In genomic region chr1:180932373-180932772, GRCh38 we compare ENCODE assay signal across 25 cellular contexts.
"Had no signal": no experiment of that assay in that cellular context is flagged by ENCODE, and none has a peak within 500 bp of the region (broad histone marks: within the 10 kb centered on the region; RNA-seq: fewer than 3 reads in every experiment).

No MANE protein-coding gene starts in this region.

- DNase-seq: activated B cell treated with CpG ODN at 0.5 μM for 24 hours; activated CD4-positive, alpha-beta T cell treated with anti-CD3 and anti-CD28 coated beads for 48 hours; activated CD4-positive, alpha-beta T cell treated with anti-CD3 and anti-CD28 coated beads, Interleukin-2, amount 50 U/mL, for 1 hour; activated CD4-positive, alpha-beta T cell treated with anti-CD3 and anti-CD28 coated beads, Interleukin-2, amount 50 U/mL, for 48 hours; activated CD8-positive, alpha-beta memory T cell treated with anti-CD3 and anti-CD28 coated beads for 24 hours; activated CD8-positive, alpha-beta T cell treated with anti-CD3 and anti-CD28 coated beads for 36 hours; activated effector memory CD4-positive, alpha-beta T cell treated with Interleukin-2 at 50 U/mL for 16 hours; activated gamma-delta T cell treated with Interleukin-2 at 50 U/mL for 16 hours; activated naive CD4-positive, alpha-beta T cell treated with anti-CD3 and anti-CD28 coated beads, Interleukin-2, amount 50 U/mL, for 16 hours; activated naive CD4-positive, alpha-beta T cell treated with Interleukin-2 at 50 U/mL for 16 hours; activated T-cell treated with anti-CD3 and anti-CD28 coated beads, Interleukin-2, amount 50 U/mL, for 4 hours; amygdala; aorta; body of pancreas; cerebellar nuclear complex; colonic mucosa; effector CD8-positive, alpha-beta T cell; esophagus squamous epithelium; T-helper 17 cell; T1000; WERI-Rb-1 had no signal

- H3K36me3 ChIP-seq: colonic mucosa had no signal

- H3K27ac ChIP-seq: body of pancreas, colonic mucosa, epithelial cell of prostate, esophagus squamous epithelium, gastroesophageal sphincter, WERI-Rb-1 had no signal

- ATAC-seq: activated CD4-positive, CD25-positive, alpha-beta regulatory T cell treated with anti-CD3 and anti-CD28 coated beads, Interleukin-2, amount 50 U/mL, for 24 hours; activated CD8-positive, alpha-beta T cell treated with anti-CD3 and anti-CD28 coated beads for 36 hours; activated T-cell treated with anti-CD3 and anti-CD28 coated beads, Interleukin-2, amount 50 U/mL, for 4 hours; activated T-helper 17 cell treated with anti-CD3 and anti-CD28 coated beads, Interleukin-2, amount 50 U/mL, for 72 hours; body of pancreas; gastroesophageal sphincter; T-helper 17 cell had no signal

- H3K9me3 ChIP-seq: body of pancreas, colonic mucosa, esophagus squamous epithelium, gastroesophageal sphincter had no signal

- H3K4me3 ChIP-seq: body of pancreas, colonic mucosa, esophagus squamous epithelium, gastroesophageal sphincter had no signal

- H3K27me3 ChIP-seq: body of pancreas, colonic mucosa, esophagus squamous epithelium, gastroesophageal sphincter had no signal

- H3K4me1 ChIP-seq: colonic mucosa had no signal
